21 cellular contexts compared by ENCODE assay signal in genomic region chr12:117365072-117365616, GRCh38.
DNase-seq lines count a peak whose midpoint lies in the region; ATAC-seq lines count a peak whose summit lies in the region.
"Had no signal": no experiment of that assay in that cellular context is flagged by ENCODE, and none has a peak within 500 bp of the region (broad histone marks: within the 10 kb centered on the region; RNA-seq: fewer than 3 reads in every experiment).

No MANE protein-coding gene starts in this region.

- ATAC-seq in HG03469 (IDR thresholded peaks at IDR 0.05; ENCODE audit: unreplicated experiment), result no peak
- no peak for ATAC-seq in GM21447 (IDR thresholded peaks at IDR 0.05; ENCODE audit: unreplicated experiment)
- ATAC-seq: T-cell had no signal

- DNase-seq in NCI-H82 (lab: John Stamatoyannopoulos, UW) (peak; percentile 29), NCI-H82 treated with DMSO at 0.1 percent for 48 hours (lab: John Stamatoyannopoulos, UW; ENCODE audit: unreplicated experiment) (no peak), NCI-H1417 (lab: John Stamatoyannopoulos, UW) (peak in 2 of 3 experiments; percentile 70 to 89), NCI-H748 treated with DMSO at 0.1 percent for 48 hours (lab: John Stamatoyannopoulos, UW) (peak; percentile 17), left kidney (ENCODE audit: low read depth, low spot score) (peak; percentile 25), Kasumi-1 (lab: John Stamatoyannopoulos, UW) (no peak)
- DNase-seq: AML-193; Calu3; CD8-positive, alpha-beta memory T cell; DMS53; H7; HFFc6; KG1; NCI-H2029; NCI-H2227 treated with DMSO at 0.1 percent for 48 hours; NCI-H510A; PC-9; SHP77 treated with DMSO at 0.1 percent for 48 hours; T-cell had no signal

Comparison
In these comparisons a context has a peak if more than half of its experiments do, and no peak if none do; other contexts are left out.
1. DNase-seq: peak in NCI-H82 (single experiment), NCI-H1417 (2 of 3), NCI-H748 treated with DMSO at 0.1 percent for 48 hours (single experiment) and left kidney (single experiment); none in NCI-H82 treated with DMSO at 0.1 percent for 48 hours (single experiment) and Kasumi-1 (0 of 2).